1 cellular context compared by ENCODE assay signal in the genomic region with DNA sequence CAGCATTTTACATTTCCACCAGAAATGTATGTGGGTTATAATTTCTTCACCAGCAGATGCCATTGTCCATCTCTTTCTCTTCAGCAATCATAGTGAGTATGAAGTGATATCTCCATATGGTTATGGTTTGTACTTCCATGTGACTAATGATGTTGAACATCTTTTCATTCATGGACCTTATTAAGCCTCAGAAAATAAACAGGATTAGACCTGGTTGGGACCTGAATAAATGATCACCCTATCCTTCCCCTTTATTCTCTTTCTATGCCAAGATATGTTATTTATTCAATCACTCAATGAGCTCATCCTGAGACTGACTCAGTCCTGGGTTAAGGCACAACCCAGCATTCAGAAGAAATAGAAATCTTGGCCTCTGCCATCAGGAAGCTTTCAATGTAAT.
TF ChIP-seq lines count a peak whose summit lies in the region.

No MANE protein-coding gene starts in this region.

TF ChIP-seq in SK-N-SH, 30 proteins besides CTCF, POLR2A, EP300 and RAD21 (continued from another document):
- TF ChIP-seq, protein P1, sequence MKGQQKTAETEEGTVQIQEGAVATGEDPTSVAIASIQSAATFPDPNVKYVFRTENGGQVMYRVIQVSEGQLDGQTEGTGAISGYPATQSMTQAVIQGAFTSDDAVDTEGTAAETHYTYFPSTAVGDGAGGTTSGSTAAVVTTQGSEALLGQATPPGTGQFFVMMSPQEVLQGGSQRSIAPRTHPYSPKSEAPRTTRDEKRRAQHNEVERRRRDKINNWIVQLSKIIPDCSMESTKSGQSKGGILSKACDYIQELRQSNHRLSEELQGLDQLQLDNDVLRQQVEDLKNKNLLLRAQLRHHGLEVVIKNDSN (IDR thresholded peaks at IDR 0.05; ENCODE audit: borderline replicate concordance, low read depth) = no peak
- no peak for TF ChIP-seq NRF1 (IDR thresholded peaks at IDR 0.05; ENCODE audit: low read depth, low read length)
- TF ChIP-seq, protein P2, sequence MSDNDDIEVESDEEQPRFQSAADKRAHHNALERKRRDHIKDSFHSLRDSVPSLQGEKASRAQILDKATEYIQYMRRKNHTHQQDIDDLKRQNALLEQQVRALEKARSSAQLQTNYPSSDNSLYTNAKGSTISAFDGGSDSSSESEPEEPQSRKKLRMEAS (IDR thresholded peaks at IDR 0.05; ENCODE audit: low read depth) = no peak
- peak; percentile 78 for TF ChIP-seq JUND (IDR thresholded peaks at IDR 0.05)
- no peak for TF ChIP-seq SMC3 (IDR thresholded peaks at IDR 0.05; ENCODE audit: low read depth, low read length)
- TF ChIP-seq FOSL2 (IDR thresholded peaks at IDR 0.05; ENCODE audit: borderline replicate concordance, low read depth) = peak; percentile 65; the same call in 1 of the 2 replicates
- TF ChIP-seq, protein P3, sequence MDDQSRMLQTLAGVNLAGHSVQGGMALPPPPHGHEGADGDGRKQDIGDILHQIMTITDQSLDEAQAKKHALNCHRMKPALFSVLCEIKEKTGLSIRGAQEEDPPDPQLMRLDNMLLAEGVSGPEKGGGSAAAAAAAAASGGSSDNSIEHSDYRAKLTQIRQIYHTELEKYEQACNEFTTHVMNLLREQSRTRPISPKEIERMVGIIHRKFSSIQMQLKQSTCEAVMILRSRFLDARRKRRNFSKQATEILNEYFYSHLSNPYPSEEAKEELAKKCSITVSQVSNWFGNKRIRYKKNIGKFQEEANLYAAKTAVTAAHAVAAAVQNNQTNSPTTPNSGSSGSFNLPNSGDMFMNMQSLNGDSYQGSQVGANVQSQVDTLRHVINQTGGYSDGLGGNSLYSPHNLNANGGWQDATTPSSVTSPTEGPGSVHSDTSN (IDR thresholded peaks at IDR 0.05) = peak; percentile 93
